ENCODE assay signal across 12 cellular contexts in the genomic region with DNA sequence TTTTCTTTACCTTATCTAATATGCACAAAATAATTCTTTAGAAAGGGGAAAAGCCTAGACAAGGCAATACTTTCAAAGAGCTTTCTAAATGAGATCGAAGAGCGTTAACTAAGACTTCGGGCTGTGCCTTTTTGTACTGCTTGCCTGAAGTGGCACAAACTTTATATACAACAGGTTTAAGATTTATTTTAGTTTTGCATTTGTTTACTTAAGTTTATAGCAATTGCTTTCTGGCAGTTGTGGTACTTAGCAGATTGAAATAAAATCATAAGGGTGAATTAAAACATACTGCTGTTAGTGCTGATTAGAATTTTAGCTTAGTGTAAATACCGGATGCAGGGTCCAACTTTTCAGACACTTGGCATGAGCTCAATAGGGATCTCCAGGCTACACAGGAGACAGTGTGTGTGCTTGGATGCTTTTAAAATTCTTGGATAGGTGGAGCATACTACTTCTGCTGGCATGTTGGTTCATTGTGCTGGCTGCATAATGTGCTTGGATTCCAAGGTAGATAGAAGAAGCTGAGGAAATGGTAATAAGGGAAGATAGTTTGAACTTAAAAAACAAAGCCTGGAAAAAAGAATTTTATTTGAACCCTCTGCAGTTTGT.
DNase-seq lines count a peak whose midpoint lies in the region; ATAC-seq and TF ChIP-seq lines count a peak whose summit lies in the region.
"Had no signal": no experiment of that assay in that cellular context is flagged by ENCODE, and none has a peak within 500 bp of the region (broad histone marks: within the 10 kb centered on the region; RNA-seq: fewer than 3 reads in every experiment).

No MANE protein-coding gene starts in this region.

- H3K4me1 ChIP-seq in BLaER1 = peaks cover 19% of the 10 kb centered on the region
- peaks cover 32% of the 10 kb centered on the region for H3K4me1 ChIP-seq in adipocyte (ENCODE audit: control insufficient read depth, insufficient read depth, low read length)
- H3K4me1 ChIP-seq in heart right ventricle = peaks cover 0 to 65% (median 57%) of the 10 kb centered on the region in 9 donors
- H3K4me1 ChIP-seq in parathyroid adenoma = no peaks in the 10 kb centered on the region
- H3K4me1 ChIP-seq in CD8-positive, alpha-beta memory T cell (ENCODE audit: insufficient read depth, low read length) = no peaks in the 10 kb centered on the region

- H3K4me2 ChIP-seq in BLaER1 (peak overlapping the region; percentile 23; the same call in 1 of the 2 replicates), parathyroid adenoma (ENCODE audit: low read length) (no peak overlapping the region)

- WGBS in heart right ventricle, 2 donors = 46% methylated on average over 4 of the region's 4 CpGs

- H3K4me3 ChIP-seq in BLaER1 (no peak overlapping the region), adipocyte (ENCODE audit: low read length) (peak overlapping the region; percentile 41), heart right ventricle (peak overlapping the region in 8 of 10 donors; percentile 6 to 39 (median 28)), parathyroid adenoma (ENCODE audit: low read depth, low read length) (peak overlapping the region; percentile 7)
- H3K4me3 ChIP-seq in CD8-positive, alpha-beta memory T cell (ENCODE audit: low read length) = no peak overlapping the region

- H3K27me3 Mint-ChIP-seq in activated CD4-positive, alpha-beta memory T cell treated with anti-CD3 and anti-CD28 coated beads, Interleukin-2, amount 10 ng/mL, durations not matched to agents 7 days and 5 days = no peaks in the 10 kb centered on the region
- H3K27me3 Mint-ChIP-seq in CD8-positive, alpha-beta memory T cell = no peaks in the 10 kb centered on the region
- H3K27me3 Mint-ChIP-seq: activated naive CD8-positive, alpha-beta T cell had no signal

- H3K36me3 ChIP-seq in BLaER1 = no peaks in the 10 kb centered on the region; the same call in 1 of the 2 replicates
- H3K36me3 ChIP-seq in adipocyte (ENCODE audit: control insufficient read depth, insufficient read depth, low read length, severe bottlenecking) = no peaks in the 10 kb centered on the region
- no peaks in the 10 kb centered on the region for H3K36me3 ChIP-seq in heart right ventricle
- no peaks in the 10 kb centered on the region for H3K36me3 ChIP-seq in parathyroid adenoma (ENCODE audit: control insufficient read depth, insufficient read depth, low read length)
- H3K36me3 ChIP-seq in CD8-positive, alpha-beta memory T cell (ENCODE audit: insufficient read depth, low read length) = no peaks in the 10 kb centered on the region

- no peaks in the 10 kb centered on the region for H3K4me1 Mint-ChIP-seq in activated CD4-positive, alpha-beta memory T cell treated with anti-CD3 and anti-CD28 coated beads, Interleukin-2, amount 10 ng/mL, durations not matched to agents 7 days and 5 days
- H3K4me1 Mint-ChIP-seq in CD8-positive, alpha-beta memory T cell = peaks cover 0 to 4% (median 0%) of the 10 kb centered on the region in 3 donors

- H3K27ac ChIP-seq in BLaER1 (no peak overlapping the region), heart right ventricle (peak overlapping the region; percentile 49 to 91 (median 78)), parathyroid adenoma (no peak overlapping the region)
- H3K27ac ChIP-seq in CD8-positive, alpha-beta memory T cell (ENCODE audit: low read depth, low read length) = no peak overlapping the region

- CTCF ChIA-PET in activated CD4-positive, alpha-beta memory T cell treated with anti-CD3 and anti-CD28 coated beads, Interleukin-2, amount 10 ng/mL, durations not matched to agents 7 days and 5 days (lab: Charles Lee) = interaction anchor here (0.6 kb wide), 1 partner anchor 16 kb away, joined by 3 read pairs; no protein-coding TSS in a partner anchor
- CTCF ChIA-PET in CD8-positive, alpha-beta memory T cell (lab: Charles Lee) = interaction anchor here (1.0 kb wide), 1 partner anchor 192 kb away, joined by 4 read pairs; no protein-coding TSS in a partner anchor

- ATAC-seq in heart right ventricle = peak; percentile 31 to 67 (median 58)
- ATAC-seq in GM21528 (IDR thresholded peaks at IDR 0.05; ENCODE audit: low FRiP score, unreplicated experiment) = no peak

- H3K9me3 Mint-ChIP-seq in activated CD4-positive, alpha-beta memory T cell treated with anti-CD3 and anti-CD28 coated beads, Interleukin-2, amount 10 ng/mL, durations not matched to agents 7 days and 5 days = no peaks in the 10 kb centered on the region
- H3K9me3 Mint-ChIP-seq in CD8-positive, alpha-beta memory T cell = no peaks in the 10 kb centered on the region

- peaks cover 17% of the 10 kb centered on the region for H3K9me3 ChIP-seq in BLaER1
- no peaks in the 10 kb centered on the region for H3K9me3 ChIP-seq in adipocyte (ENCODE audit: control insufficient read depth, low read length)
- peaks cover 0 to 9% (median 0%) of the 10 kb centered on the region in 11 donors for H3K9me3 ChIP-seq in heart right ventricle
- H3K9me3 ChIP-seq in parathyroid adenoma (ENCODE audit: control insufficient read depth, low read length) = no peaks in the 10 kb centered on the region
- no peaks in the 10 kb centered on the region for H3K9me3 ChIP-seq in CD8-positive, alpha-beta memory T cell (ENCODE audit: low read length)

- DNase-seq in adipocyte (ENCODE audit: low read depth) (no peak), heart right ventricle (no peak), NCI-H226 (no peak)
- no peak for DNase-seq in activated CD4-positive, alpha-beta memory T cell treated with anti-CD3 and anti-CD28 coated beads, Interleukin-2, amount 10 ng/mL, durations not matched to agents 7 days and 5 days
- no peak for DNase-seq in CD8-positive, alpha-beta memory T cell
- DNase-seq: activated CD8-positive, alpha-beta memory T cell treated with anti-CD3 and anti-CD28 coated beads, Interleukin-2, amount 50 U/mL, for 4 hours; NCI-H82; retina had no signal

- no peak overlapping the region for H2AFZ ChIP-seq in parathyroid adenoma

- H3K36me3 Mint-ChIP-seq in activated CD4-positive, alpha-beta memory T cell treated with anti-CD3 and anti-CD28 coated beads, Interleukin-2, amount 10 ng/mL, durations not matched to agents 7 days and 5 days (ENCODE audit: low read depth) = no peaks in the 10 kb centered on the region
- H3K36me3 Mint-ChIP-seq in CD8-positive, alpha-beta memory T cell = peaks cover 0 to 8% (median 0%) of the 10 kb centered on the region in 3 donors

- H3K27me3 ChIP-seq in BLaER1 (no peaks in the 10 kb centered on the region), adipocyte (replicated peaks; ENCODE audit: control insufficient read depth, insufficient read depth, low read length) (no peaks in the 10 kb centered on the region), heart right ventricle (no peaks in the 10 kb centered on the region), parathyroid adenoma (ENCODE audit: control insufficient read depth, insufficient read depth, low read length) (no peaks in the 10 kb centered on the region)
- no peaks in the 10 kb centered on the region for H3K27me3 ChIP-seq in CD8-positive, alpha-beta memory T cell (ENCODE audit: insufficient read depth, low read length, poor library complexity, severe bottlenecking)

- H3K79me2 ChIP-seq in parathyroid adenoma = peaks cover 8% of the 10 kb centered on the region

- no peak overlapping the region for H3K27ac Mint-ChIP-seq in activated CD4-positive, alpha-beta memory T cell treated with anti-CD3 and anti-CD28 coated beads, Interleukin-2, amount 10 ng/mL, durations not matched to agents 7 days and 5 days
- H3K27ac Mint-ChIP-seq in CD8-positive, alpha-beta memory T cell = no peak overlapping the region
- H3K27ac Mint-ChIP-seq: activated naive CD8-positive, alpha-beta T cell had no signal

- no peak overlapping the region for H3K4me3 Mint-ChIP-seq in activated CD4-positive, alpha-beta memory T cell treated with anti-CD3 and anti-CD28 coated beads, Interleukin-2, amount 10 ng/mL, durations not matched to agents 7 days and 5 days
- no peak overlapping the region for H3K4me3 Mint-ChIP-seq in CD8-positive, alpha-beta memory T cell
- H3K4me3 Mint-ChIP-seq: activated naive CD8-positive, alpha-beta T cell had no signal

- no peaks in the 10 kb centered on the region for H4K20me1 ChIP-seq in BLaER1

- intact Hi-C loops in heart right ventricle (cut with DNase I) = loop anchor here in 1 of 10 donors (5.0 kb wide), 1 partner anchor 210 kb away; no protein-coding TSS in a partner anchor

- H3K9ac ChIP-seq in BLaER1 = no peak overlapping the region
- H3K9ac ChIP-seq in adipocyte (ENCODE audit: low read length) = no peak overlapping the region
- no peak overlapping the region for H3K9ac ChIP-seq in parathyroid adenoma

- TF ChIP-seq CTCF in heart right ventricle (IDR thresholded peaks at IDR 0.05) (no peak), parathyroid adenoma (IDR thresholded peaks at IDR 0.05) (no peak)

- POLR2A ChIA-PET in activated CD4-positive, alpha-beta memory T cell treated with anti-CD3 and anti-CD28 coated beads, Interleukin-2, amount 10 ng/mL, durations not matched to agents 7 days and 5 days (lab: Charles Lee) = no interaction called here
- POLR2A ChIA-PET in CD8-positive, alpha-beta memory T cell (lab: Charles Lee) = no interaction called here

Comparison
In these comparisons a context has a peak if more than half of its experiments do, and no peak if none do; other contexts are left out.
1. H3K27ac ChIP-seq: peak in heart right ventricle (10 of 10); none in BLaER1 (single experiment), parathyroid adenoma (single experiment) and CD8-positive, alpha-beta memory T cell (single experiment).
2. H3K4me3 ChIP-seq: peak in adipocyte (single experiment), heart right ventricle (8 of 10) and parathyroid adenoma (single experiment); none in BLaER1 (single experiment) and CD8-positive, alpha-beta memory T cell (single experiment).